9 cellular contexts compared by ENCODE assay signal in the genomic region with DNA sequence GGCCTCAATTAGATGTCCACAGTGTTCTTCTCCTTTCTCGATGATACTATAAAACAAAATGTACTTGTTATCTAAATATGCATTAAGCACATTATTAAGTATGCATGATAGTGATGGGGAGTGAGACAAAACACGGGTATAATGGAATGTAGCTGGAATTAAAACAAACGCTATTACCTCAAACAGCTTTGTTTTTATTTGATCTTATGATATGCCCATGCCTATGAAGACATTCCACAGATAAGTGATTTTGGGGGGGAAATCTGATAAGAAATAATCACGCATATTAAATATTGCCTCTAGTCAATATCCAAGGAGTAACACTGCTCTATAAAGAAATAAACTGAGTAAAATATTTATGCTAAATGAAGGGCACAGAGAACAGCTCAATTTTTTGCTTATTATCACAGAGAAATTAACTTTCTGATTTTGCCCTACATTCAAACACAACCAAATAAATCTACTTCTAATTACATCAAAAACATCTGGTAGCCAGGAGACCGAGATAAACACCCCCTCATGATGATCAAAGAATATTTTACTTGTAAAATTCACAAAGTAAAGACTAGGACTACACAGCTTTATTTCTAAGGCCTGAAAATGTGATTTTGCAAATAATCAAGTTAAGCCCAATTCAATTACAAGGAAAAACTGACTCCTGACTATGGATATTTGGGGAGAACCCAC. TPM values are rescaled to one million over a fixed set of nuclear protein-coding genes. Genes with fewer than 3 reads are reported as not detected.
DNase-seq lines count a peak whose midpoint lies in the region; ATAC-seq, FAIRE-seq and TF ChIP-seq lines count a peak whose summit lies in the region.
"Had no signal": no experiment of that assay in that cellular context is flagged by ENCODE, and none has a peak within 500 bp of the region (broad histone marks: within the 10 kb centered on the region; RNA-seq: fewer than 3 reads in every experiment).

No MANE protein-coding gene starts in this region.

- no peaks in the 10 kb centered on the region for H3K27me3 ChIP-seq in CD4-positive, CD25-positive, alpha-beta regulatory T cell (ENCODE audit: control insufficient read depth, insufficient read depth, low read length)
- H3K27me3 ChIP-seq in HUES64 (ENCODE audit: insufficient read depth, low read length) (no peaks in the 10 kb centered on the region), GM12878 (replicated peaks in 1 of 2; ENCODE audit: control insufficient read depth in 2 of 2, insufficient read depth in 2 of 2, low read length in 1 of 2) (no peaks in the 10 kb centered on the region)

- TF ChIP-seq CTCF in GM12878 (IDR thresholded peaks at IDR 0.05 in 2 of 3, conservative IDR thresholded peaks at IDR 0.05 in 1 of 3; ENCODE audit: control insufficient read depth in 2 of 3, extremely low read depth in 1 of 3, insufficient read depth in 1 of 3, low read depth in 3 of 3, low read length in 3 of 3) (no peak), nephron (IDR thresholded peaks at IDR 0.05; ENCODE audit: unreplicated experiment in 3 of 3) (no peak)

- peaks cover 5% of the 10 kb centered on the region for H3K27me3 Mint-ChIP-seq in CD4-positive, CD25-positive, alpha-beta regulatory T cell
- no peaks in the 10 kb centered on the region for H3K27me3 Mint-ChIP-seq in nephron (ENCODE audit: low read depth)

- TF ChIP-seq POLR2A in GM12878 (IDR thresholded peaks at IDR 0.05; ENCODE audit: low read depth, low read length): no peak

- no peak for TF ChIP-seq EP300 in GM12878 (IDR thresholded peaks at IDR 0.05; ENCODE audit: borderline replicate concordance in 1 of 2, control insufficient read depth in 1 of 2, low read depth in 2 of 2, low read length in 2 of 2)

- H3K4me3 Mint-ChIP-seq in CD4-positive, CD25-positive, alpha-beta regulatory T cell: peak overlapping the region; percentile 86 to 96 (median 92)
- peak overlapping the region; percentile 87 to 92 (median 89) for H3K4me3 Mint-ChIP-seq in nephron

- peaks cover 44% of the 10 kb centered on the region for H3K36me3 ChIP-seq in CD4-positive, CD25-positive, alpha-beta regulatory T cell (ENCODE audit: control insufficient read depth, insufficient read depth, low read length)
- H3K36me3 ChIP-seq in HUES64 (ENCODE audit: insufficient read depth, low read length) (peaks cover 48% of the 10 kb centered on the region), GM12878 (ENCODE audit: control insufficient read depth in 2 of 2, insufficient read depth in 2 of 2, low read length in 1 of 2) (peaks cover 3 to 11% of the 10 kb centered on the region in 2 experiments)

- FAIRE-seq in GM12878 (lab: Jason Lieb, UNC): no peak

- POLR2A ChIA-PET in GM12878 (lab: Charles Lee): interaction anchor here (0.6 to 8.3 kb wide), 20 partner anchors 9 to 866 kb away, joined by 3 to 104 read pairs (median 4); a partner anchor contains a TSS

- BruUV-seq in GM12878 (replicated peaks; lab: Mats Ljungman, UMichigan): no TSS peak

- RAD21 ChIA-PET in GM12878 (lab: Charles Lee; ENCODE audit: unreplicated experiment): interaction anchor here (0.6 to 6.6 kb wide), 14 partner anchors 9 to 379 kb away, joined by 3 to 147 read pairs (median 4); a partner anchor contains a TSS

- H3K9ac ChIP-seq in HUES64 (ENCODE audit: low read depth, low read length) (no peak overlapping the region), GM12878 (ENCODE audit: control insufficient read depth, insufficient read depth, low read length) (peak overlapping the region; percentile 92)

- H2AFZ ChIP-seq in GM12878 (ENCODE audit: control insufficient read depth, low read depth, low read length): no peak overlapping the region

- ATAC-seq in CD4-positive, CD25-positive, alpha-beta regulatory T cell (ENCODE audit: low read depth in 2 of 2): no peak
- no peak for ATAC-seq in GM12878

- SMC1A ChIA-PET in GM12878 (lab: Charles Lee; ENCODE audit: uncharacterized antibody, unreplicated experiment): interaction anchor here (0.7 to 14.0 kb wide), 23 partner anchors 9 to 227 kb away, joined by 3 to 329 read pairs (median 4); a partner anchor contains a TSS

- intact Hi-C loops in GM12878 (cut with micrococcal nuclease; ENCODE audit: unreplicated experiment): no loop called here

- in situ Hi-C loops in GM12878 (cut with MboI): loop anchor here (5.0 to 25.0 kb wide), 2 partner anchors 78 to 388 kb away; a partner anchor contains a TSS

- no peak overlapping the region for H3K27ac ChIP-seq in CD4-positive, CD25-positive, alpha-beta regulatory T cell (ENCODE audit: insufficient read depth, low read length, poor library complexity, severe bottlenecking)
- H3K27ac ChIP-seq in HUES64 (ENCODE audit: low read depth, low read length) (no peak overlapping the region), GM12878 (ENCODE audit: control insufficient read depth, insufficient read depth) (peak overlapping the region; percentile 95)

- no peaks in the 10 kb centered on the region for H3K9me3 ChIP-seq in CD4-positive, CD25-positive, alpha-beta regulatory T cell (ENCODE audit: control insufficient read depth in 2 of 2, low read length in 2 of 2)
- H3K9me3 ChIP-seq in HUES64 (ENCODE audit: insufficient read depth, low read depth, low read length) (no peaks in the 10 kb centered on the region), GM12878 (replicated peaks; ENCODE audit: control insufficient read depth, insufficient read depth, low read length) (no peaks in the 10 kb centered on the region)

- peaks cover 21% of the 10 kb centered on the region for H3K4me1 ChIP-seq in CD4-positive, CD25-positive, alpha-beta regulatory T cell (ENCODE audit: control insufficient read depth, insufficient read depth, low read length, poor library complexity, severe bottlenecking)
- H3K4me1 ChIP-seq in HUES64 (ENCODE audit: insufficient read depth, low read length) (peaks cover 11% of the 10 kb centered on the region), GM12878 (ENCODE audit: control insufficient read depth, insufficient read depth, low read length) (peaks cover 4% of the 10 kb centered on the region)

- peaks cover 58% of the 10 kb centered on the region for H3K79me2 ChIP-seq in GM12878 (ENCODE audit: control insufficient read depth, insufficient read depth, low read length)

- peaks cover 24% of the 10 kb centered on the region for H3K36me3 Mint-ChIP-seq in CD4-positive, CD25-positive, alpha-beta regulatory T cell
- H3K36me3 Mint-ChIP-seq in nephron (ENCODE audit: low read depth): peaks cover 34% of the 10 kb centered on the region

- H3K9me3 Mint-ChIP-seq in CD4-positive, CD25-positive, alpha-beta regulatory T cell: no peaks in the 10 kb centered on the region
- no peaks in the 10 kb centered on the region for H3K9me3 Mint-ChIP-seq in nephron

- CTCF ChIA-PET in GM12878 (lab: Yijun Ruan, JAX): interaction anchor here (0.5 to 12.2 kb wide), 19 partner anchors 9 to 1035 kb away, joined by 3 to 296 read pairs (median 3); a partner anchor contains a TSS

- peaks cover 19 to 57% (median 45%) of the 10 kb centered on the region in 4 donors for H3K4me1 Mint-ChIP-seq in CD4-positive, CD25-positive, alpha-beta regulatory T cell
- peaks cover 27% of the 10 kb centered on the region for H3K4me1 Mint-ChIP-seq in nephron

- peak overlapping the region; percentile 65 for H3K4me2 ChIP-seq in GM12878 (ENCODE audit: control insufficient read depth, insufficient read depth)

- H3K27ac Mint-ChIP-seq in CD4-positive, CD25-positive, alpha-beta regulatory T cell: peak overlapping the region in 2 of 3 donors; percentile 7 to 69
- H3K27ac Mint-ChIP-seq in nephron: peak overlapping the region in 2 of 3 experiments; percentile 15 to 28

- WGBS in HUES64: 93% methylated on average over 2 of the region's 5 CpGs
- WGBS in GM12878 (ENCODE audit: insufficient coverage, insufficient replicate concordance, low lambda C conversion rate, missing lambda C conversion rate): 91% methylated on average over 5 of the region's 5 CpGs

- peak overlapping the region; percentile 96 for H3K4me3 ChIP-seq in CD4-positive, CD25-positive, alpha-beta regulatory T cell (ENCODE audit: low read depth, low read length)
- H3K4me3 ChIP-seq in HUES64 (ENCODE audit: low read length): peak overlapping the region; percentile 84
- peak overlapping the region; percentile 90 for H3K4me3 ChIP-seq in GM12878

- H4K20me1 ChIP-seq in GM12878 (ENCODE audit: control insufficient read depth, insufficient read depth): no peaks in the 10 kb centered on the region

- no peak for DNase-seq in CD4-positive, CD25-positive, alpha-beta regulatory T cell
- DNase-seq in GM12878 (ENCODE audit: low read depth, low spot score) (no peak), NCI-H2227 (lab: John Stamatoyannopoulos, UW; ENCODE audit: unreplicated experiment) (no peak), NCI-H2081 (lab: John Stamatoyannopoulos, UW) (no peak), SHP77 treated with DMSO at 0.1 percent for 48 hours (lab: John Stamatoyannopoulos, UW) (no peak), NCI-H1417 treated with DMSO at 0.1 percent for 48 hours (lab: John Stamatoyannopoulos, UW) (no peak)
- DNase-seq: T-helper 9 cell had no signal

- TF ChIP-seq RAD21 in GM12878 (IDR thresholded peaks at IDR 0.05; ENCODE audit: insufficient read depth, low read depth, low read length): no peak

RNA-seq across cellular contexts. Expression of a gene that starts 1.9 kb away (rescaled TPM):
- total RNA-seq in CD4-positive, CD25-positive, alpha-beta regulatory T cell: 34.1 TPM
- polyA plus RNA-seq in CD4-positive, CD25-positive, alpha-beta regulatory T cell: 100 to 1,000 TPM in 2 of 4 donors, 10 to 100 TPM in 2; 82.1 to 124 (median 97.2) TPM
- polyA plus RNA-seq in HUES64 (2013, experiment 1 of 2): 53.9 TPM
- 71.1 TPM for polyA plus RNA-seq in HUES64 (2013, experiment 2 of 2)
- total RNA-seq in GM12878 (2013; cell fraction: nucleolus; rRNA removed): 60.0 and 72.5 TPM in 2 replicates
- total RNA-seq in GM12878 (2014; rRNA removed) (150 and 153 TPM in 2 replicates), GM12878 (2014; rRNA removed; fragmentation: Illumina TruSeq; extraction: Trizol) (191 and 199 TPM in 2 replicates), GM12878 (2021) (111 and 113 TPM in 2 replicates)
- polyA plus RNA-seq in GM12878 (2011; ENCODE audit: low read depth): 48.3 TPM
- polyA plus RNA-seq in GM12878 (2011; rRNA removed) (112 and 123 TPM in 2 replicates), GM12878 (2014; fragmentation: Illumina TruSeq; extraction: Trizol) (53.8 and 115 TPM in 2 replicates), GM12878 (2014; fragmentation: Nextera tagmentation; extraction: Ambion mirVana) (100 to 1,000 TPM; 615 to 717 TPM), GM12878 (2014; rRNA removed) (288 and 295 TPM in 2 replicates), GM12878 (2016; fragmentation: Nextera tagmentation; extraction: Ambion mirVana) (100 to 1,000 TPM; 370 to 376 TPM)
- polyA plus RNA-seq in GM12878 (2011; cell fraction: cytosol; rRNA removed): 77.3 and 110 TPM in 2 replicates
- polyA plus RNA-seq in GM12878 (2011; cell fraction: nucleus; rRNA removed): 69.0 and 81.2 TPM in 2 replicates
- 164 and 185 TPM in 2 replicates for polyA plus RNA-seq in GM12878 (2012)
- 37.5 and 48.8 TPM in 2 replicates for polyA minus RNA-seq in GM12878 (2011; rRNA and poly(A)+ RNA removed)
- 24.5 and 25.1 TPM in 2 replicates for polyA minus RNA-seq in GM12878 (2011; cell fraction: cytosol; rRNA and poly(A)+ RNA removed)
- 66.6 and 89.7 TPM in 2 replicates for polyA minus RNA-seq in GM12878 (2011; cell fraction: nucleus; rRNA and poly(A)+ RNA removed)

RNA-seq across cellular contexts. Expression of a gene that starts 14.9 kb away (rescaled TPM):
- 5.5 TPM for total RNA-seq in CD4-positive, CD25-positive, alpha-beta regulatory T cell
- 1 to 10 TPM; 1.9 to 3.2 (median 2.4) TPM for polyA plus RNA-seq in CD4-positive, CD25-positive, alpha-beta regulatory T cell
- polyA plus RNA-seq in HUES64 (2013, experiment 1 of 2): 0.50 TPM
- polyA plus RNA-seq in HUES64 (2013, experiment 2 of 2): 1.6 TPM
- 18.9 and 20.7 TPM in 2 replicates for total RNA-seq in GM12878 (2013; cell fraction: nucleolus; rRNA removed)
- 3.4 and 3.9 TPM in 2 replicates for total RNA-seq in GM12878 (2014; rRNA removed)
- total RNA-seq in GM12878 (2014; rRNA removed; fragmentation: Illumina TruSeq; extraction: Trizol): 2.7 and 7.5 TPM in 2 replicates
- total RNA-seq in GM12878 (2021): 3.5 and 3.9 TPM in 2 replicates
- 2.5 TPM for polyA plus RNA-seq in GM12878 (2011; ENCODE audit: low read depth)
- polyA plus RNA-seq in GM12878 (2011; rRNA removed): 8.6 and 12.7 TPM in 2 replicates
- polyA plus RNA-seq in GM12878 (2011; cell fraction: cytosol; rRNA removed): 9.5 and 9.8 TPM in 2 replicates
- polyA plus RNA-seq in GM12878 (2011; cell fraction: nucleus; rRNA removed): 41.3 and 48.9 TPM in 2 replicates
- polyA plus RNA-seq in GM12878 (2012): 3.0 and 4.2 TPM in 2 replicates
- polyA plus RNA-seq in GM12878 (2014; fragmentation: Illumina TruSeq; extraction: Trizol): 2.6 and 3.6 TPM in 2 replicates
- polyA plus RNA-seq in GM12878 (2014; fragmentation: Nextera tagmentation; extraction: Ambion mirVana): 1 to 10 TPM; 3.5 to 5.3 TPM
- 3.8 and 6.1 TPM in 2 replicates for polyA plus RNA-seq in GM12878 (2014; rRNA removed)
- polyA plus RNA-seq in GM12878 (2016; fragmentation: Nextera tagmentation; extraction: Ambion mirVana): 1 to 10 TPM; 1.8 to 4.0 TPM
- polyA minus RNA-seq in GM12878 (2011; rRNA and poly(A)+ RNA removed): 12.9 and 16.1 TPM in 2 replicates
- polyA minus RNA-seq in GM12878 (2011; cell fraction: cytosol; rRNA and poly(A)+ RNA removed): 0.83 and 0.94 TPM in 2 replicates
- polyA minus RNA-seq in GM12878 (2011; cell fraction: nucleus; rRNA and poly(A)+ RNA removed): 10.8 and 19.9 TPM in 2 replicates

RNA-seq across cellular contexts. Expression of a gene that starts 27.5 kb away (rescaled TPM):
- total RNA-seq in CD4-positive, CD25-positive, alpha-beta regulatory T cell: 0.44 TPM
- under 1 TPM in 1 of 4 donors, not detected in 3; 0.59 TPM for polyA plus RNA-seq in CD4-positive, CD25-positive, alpha-beta regulatory T cell
- 3.2 TPM for polyA plus RNA-seq in HUES64 (2013, experiment 1 of 2)
- 3.2 TPM for polyA plus RNA-seq in HUES64 (2013, experiment 2 of 2)
- total RNA-seq in GM12878 (2013; cell fraction: nucleolus; rRNA removed): 0.81 and 2.5 TPM in 2 replicates
- 0.56 and 0.76 TPM in 2 replicates for total RNA-seq in GM12878 (2014; rRNA removed)
- 0.54 and 0.69 TPM in 2 replicates for total RNA-seq in GM12878 (2014; rRNA removed; fragmentation: Illumina TruSeq; extraction: Trizol)
- 0.80 and 1.3 TPM in 2 replicates for total RNA-seq in GM12878 (2021)
- 0.08 TPM for polyA plus RNA-seq in GM12878 (2011; ENCODE audit: low read depth)
- polyA plus RNA-seq in GM12878 (2011; rRNA removed): 1.2 and 1.4 TPM in 2 replicates
- 0.21 and 0.57 TPM in 2 replicates for polyA plus RNA-seq in GM12878 (2011; cell fraction: cytosol; rRNA removed)
- 1.6 and 3.0 TPM in 2 replicates for polyA plus RNA-seq in GM12878 (2011; cell fraction: nucleus; rRNA removed)
- polyA plus RNA-seq in GM12878 (2012): 0.29 and 0.38 TPM in 2 replicates
- 1.5 and 2.7 TPM in 2 replicates for polyA plus RNA-seq in GM12878 (2014; fragmentation: Illumina TruSeq; extraction: Trizol)
- polyA plus RNA-seq in GM12878 (2014; fragmentation: Nextera tagmentation; extraction: Ambion mirVana): under 1 TPM; 0.03 to 0.22 TPM
- polyA plus RNA-seq in GM12878 (2014; rRNA removed): 2.2 TPM in 2 replicates
- polyA plus RNA-seq in GM12878 (2016; fragmentation: Nextera tagmentation; extraction: Ambion mirVana): 1 to 10 TPM in 1 of 2 experiments, under 1 TPM in 1; 0.68 to 1.2 TPM
- polyA minus RNA-seq in GM12878 (2011; rRNA and poly(A)+ RNA removed): 0.21 and 0.66 TPM in 2 replicates
- not detected in 2 replicates for polyA minus RNA-seq in GM12878 (2011; cell fraction: cytosol; rRNA and poly(A)+ RNA removed)
- 0.48 and 0.73 TPM in 2 replicates for polyA minus RNA-seq in GM12878 (2011; cell fraction: nucleus; rRNA and poly(A)+ RNA removed)
